In the genomic region with DNA sequence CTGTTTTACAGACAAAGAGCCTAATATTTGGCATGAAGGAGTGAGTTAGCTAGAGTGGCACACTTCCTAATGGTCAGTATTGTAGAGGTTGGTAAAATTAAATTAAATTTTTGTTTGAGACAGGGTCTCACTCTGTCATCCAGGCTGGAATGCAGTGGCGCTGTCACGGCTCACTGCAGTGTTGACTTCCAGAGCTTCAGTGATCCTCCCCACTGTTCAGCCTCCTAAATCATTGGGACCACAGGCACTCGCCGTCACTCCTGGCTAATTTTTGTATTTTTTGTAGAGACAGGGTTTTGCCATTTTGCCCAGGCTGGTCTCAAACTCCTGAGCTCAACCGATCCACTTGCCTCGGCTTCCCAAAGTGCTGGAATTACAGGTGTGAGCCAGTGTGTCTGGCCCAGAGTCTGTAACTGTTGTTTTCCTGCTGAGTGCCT, we compare ENCODE assay signal across 1 cellular context.
TF ChIP-seq lines count a peak whose summit lies in the region.

No MANE protein-coding gene starts in this region.

TF ChIP-seq in SK-N-SH treated with all-trans-retinoic acid at 6 μM for 48 hours, 23 proteins besides CTCF, POLR2A, EP300 and RAD21 (continued from another document):
- TF ChIP-seq, protein P1, sequence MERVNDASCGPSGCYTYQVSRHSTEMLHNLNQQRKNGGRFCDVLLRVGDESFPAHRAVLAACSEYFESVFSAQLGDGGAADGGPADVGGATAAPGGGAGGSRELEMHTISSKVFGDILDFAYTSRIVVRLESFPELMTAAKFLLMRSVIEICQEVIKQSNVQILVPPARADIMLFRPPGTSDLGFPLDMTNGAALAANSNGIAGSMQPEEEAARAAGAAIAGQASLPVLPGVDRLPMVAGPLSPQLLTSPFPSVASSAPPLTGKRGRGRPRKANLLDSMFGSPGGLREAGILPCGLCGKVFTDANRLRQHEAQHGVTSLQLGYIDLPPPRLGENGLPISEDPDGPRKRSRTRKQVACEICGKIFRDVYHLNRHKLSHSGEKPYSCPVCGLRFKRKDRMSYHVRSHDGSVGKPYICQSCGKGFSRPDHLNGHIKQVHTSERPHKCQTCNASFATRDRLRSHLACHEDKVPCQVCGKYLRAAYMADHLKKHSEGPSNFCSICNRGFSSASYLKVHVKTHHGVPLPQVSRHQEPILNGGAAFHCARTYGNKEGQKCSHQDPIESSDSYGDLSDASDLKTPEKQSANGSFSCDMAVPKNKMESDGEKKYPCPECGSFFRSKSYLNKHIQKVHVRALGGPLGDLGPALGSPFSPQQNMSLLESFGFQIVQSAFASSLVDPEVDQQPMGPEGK (CRISPR knock-in tag; IDR thresholded peaks at IDR 0.05; ENCODE audit: borderline replicate concordance) = no peak
- TF ChIP-seq ZNF8 (CRISPR knock-in tag; IDR thresholded peaks at IDR 0.05) = no peak
- no peak for TF ChIP-seq OSR1 (CRISPR knock-in tag; IDR thresholded peaks at IDR 0.05)
- no peak for TF ChIP-seq PPARA (CRISPR knock-in tag; IDR thresholded peaks at IDR 0.05; ENCODE audit: borderline replicate concordance)
- TF ChIP-seq ESRRG (CRISPR knock-in tag; IDR thresholded peaks at IDR 0.05) = no peak
- no peak for TF ChIP-seq TCF4 (CRISPR knock-in tag; IDR thresholded peaks at IDR 0.05; ENCODE audit: borderline replicate concordance)
- TF ChIP-seq ZNF70 (CRISPR knock-in tag; IDR thresholded peaks at IDR 0.05) = no peak
- TF ChIP-seq GLIS3 (CRISPR knock-in tag; IDR thresholded peaks at IDR 0.05) = no peak
- TF ChIP-seq, protein P2, sequence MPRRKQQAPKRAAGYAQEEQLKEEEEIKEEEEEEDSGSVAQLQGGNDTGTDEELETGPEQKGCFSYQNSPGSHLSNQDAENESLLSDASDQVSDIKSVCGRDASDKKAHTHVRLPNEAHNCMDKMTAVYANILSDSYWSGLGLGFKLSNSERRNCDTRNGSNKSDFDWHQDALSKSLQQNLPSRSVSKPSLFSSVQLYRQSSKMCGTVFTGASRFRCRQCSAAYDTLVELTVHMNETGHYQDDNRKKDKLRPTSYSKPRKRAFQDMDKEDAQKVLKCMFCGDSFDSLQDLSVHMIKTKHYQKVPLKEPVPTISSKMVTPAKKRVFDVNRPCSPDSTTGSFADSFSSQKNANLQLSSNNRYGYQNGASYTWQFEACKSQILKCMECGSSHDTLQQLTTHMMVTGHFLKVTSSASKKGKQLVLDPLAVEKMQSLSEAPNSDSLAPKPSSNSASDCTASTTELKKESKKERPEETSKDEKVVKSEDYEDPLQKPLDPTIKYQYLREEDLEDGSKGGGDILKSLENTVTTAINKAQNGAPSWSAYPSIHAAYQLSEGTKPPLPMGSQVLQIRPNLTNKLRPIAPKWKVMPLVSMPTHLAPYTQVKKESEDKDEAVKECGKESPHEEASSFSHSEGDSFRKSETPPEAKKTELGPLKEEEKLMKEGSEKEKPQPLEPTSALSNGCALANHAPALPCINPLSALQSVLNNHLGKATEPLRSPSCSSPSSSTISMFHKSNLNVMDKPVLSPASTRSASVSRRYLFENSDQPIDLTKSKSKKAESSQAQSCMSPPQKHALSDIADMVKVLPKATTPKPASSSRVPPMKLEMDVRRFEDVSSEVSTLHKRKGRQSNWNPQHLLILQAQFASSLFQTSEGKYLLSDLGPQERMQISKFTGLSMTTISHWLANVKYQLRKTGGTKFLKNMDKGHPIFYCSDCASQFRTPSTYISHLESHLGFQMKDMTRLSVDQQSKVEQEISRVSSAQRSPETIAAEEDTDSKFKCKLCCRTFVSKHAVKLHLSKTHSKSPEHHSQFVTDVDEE (CRISPR knock-in tag; IDR thresholded peaks at IDR 0.05) = no peak
